In the genomic region with DNA sequence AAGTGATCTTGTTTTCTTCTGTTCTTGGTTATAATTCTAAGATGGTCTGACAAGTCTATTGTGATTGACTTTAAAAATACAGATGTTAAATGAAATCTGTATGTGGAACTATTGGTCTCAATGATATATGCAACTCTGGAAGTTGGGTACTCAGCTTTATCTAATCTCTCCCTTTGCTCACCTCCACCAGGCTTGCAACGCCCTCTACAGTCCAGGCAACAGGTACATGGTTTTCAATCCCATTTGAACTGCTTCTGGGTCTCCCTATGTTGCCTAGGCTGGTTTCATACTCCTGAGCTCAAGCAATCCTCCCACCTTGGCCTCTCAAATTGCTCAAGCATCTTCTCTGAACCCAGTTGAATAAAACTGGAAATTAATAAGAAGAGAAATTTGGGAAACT, we compare ENCODE assay signal across 1 cellular context.
TF ChIP-seq lines count a peak whose summit lies in the region.

No MANE protein-coding gene starts in this region.

TF ChIP-seq in GM12878, 131 proteins besides CTCF, POLR2A, EP300 and RAD21:
- 0 out of 3 replicates have a peak, but pooled peaks have one; percentile 48 for TF ChIP-seq POU2F2 (IDR thresholded peaks at IDR 0.05; ENCODE audit: borderline replicate concordance, low read depth, low read length)
- TF ChIP-seq ZNF207 (IDR thresholded peaks at IDR 0.05; ENCODE audit: borderline replicate concordance): no peak
- 0 out of 2 replicates have a peak, but pooled peaks have one; percentile 46 for TF ChIP-seq NBN (IDR thresholded peaks at IDR 0.05)
- TF ChIP-seq STAT3 (IDR thresholded peaks at IDR 0.05; ENCODE audit: low read depth, low read length): no peak
- no peak for TF ChIP-seq ZNF622 (IDR thresholded peaks at IDR 0.05)
- peak; percentile 86 for TF ChIP-seq SMC3 (IDR thresholded peaks at IDR 0.05; ENCODE audit: borderline replicate concordance, low read length)
- TF ChIP-seq RELB (IDR thresholded peaks at IDR 0.05; ENCODE audit: low read depth): 0 out of 2 replicates have a peak, but pooled peaks have one; percentile 13
- no peak for TF ChIP-seq SREBF1 (IDR thresholded peaks at IDR 0.05; ENCODE audit: low read length)
- TF ChIP-seq GABPA (IDR thresholded peaks at IDR 0.05; ENCODE audit: low read depth): 0 out of 2 replicates have a peak, but pooled peaks have one; percentile 33
- no peak for TF ChIP-seq CEBPB (IDR thresholded peaks at IDR 0.05; ENCODE audit: borderline replicate concordance in 1 of 2, low read depth in 2 of 2, low read length in 2 of 2)
- TF ChIP-seq, protein P1, sequence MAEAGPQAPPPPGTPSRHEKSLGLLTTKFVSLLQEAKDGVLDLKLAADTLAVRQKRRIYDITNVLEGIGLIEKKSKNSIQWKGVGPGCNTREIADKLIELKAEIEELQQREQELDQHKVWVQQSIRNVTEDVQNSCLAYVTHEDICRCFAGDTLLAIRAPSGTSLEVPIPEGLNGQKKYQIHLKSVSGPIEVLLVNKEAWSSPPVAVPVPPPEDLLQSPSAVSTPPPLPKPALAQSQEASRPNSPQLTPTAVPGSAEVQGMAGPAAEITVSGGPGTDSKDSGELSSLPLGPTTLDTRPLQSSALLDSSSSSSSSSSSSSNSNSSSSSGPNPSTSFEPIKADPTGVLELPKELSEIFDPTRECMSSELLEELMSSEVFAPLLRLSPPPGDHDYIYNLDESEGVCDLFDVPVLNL (IDR thresholded peaks at IDR 0.05; ENCODE audit: low read depth, low read length): no peak
- TF ChIP-seq IKZF2 (IDR thresholded peaks at IDR 0.05): no peak
- no peak for TF ChIP-seq SUPT20H (IDR thresholded peaks at IDR 0.05; ENCODE audit: borderline replicate concordance, control insufficient read depth, low read depth, low read length)
- TF ChIP-seq CBFB (IDR thresholded peaks at IDR 0.05; ENCODE audit: low read depth): no peak
- TF ChIP-seq NR2C1 (IDR thresholded peaks at IDR 0.05): peak; percentile 85
- no peak for TF ChIP-seq SP1 (IDR thresholded peaks at IDR 0.05; ENCODE audit: low read depth, low read length)
- TF ChIP-seq PBX3 (IDR thresholded peaks at IDR 0.05; ENCODE audit: insufficient replicate concordance, low read depth, low read length): no peak
- no peak for TF ChIP-seq LARP7 (IDR thresholded peaks at IDR 0.05)
- TF ChIP-seq IRF4 (IDR thresholded peaks at IDR 0.05; ENCODE audit: low read depth, low read length): 0 out of 2 replicates have a peak, but pooled peaks have one; percentile 46
- peak; percentile 53; the same call in 1 of the 2 replicates for TF ChIP-seq RFX5 (IDR thresholded peaks at IDR 0.05; ENCODE audit: low read depth, low read length)
- TF ChIP-seq, protein P2, sequence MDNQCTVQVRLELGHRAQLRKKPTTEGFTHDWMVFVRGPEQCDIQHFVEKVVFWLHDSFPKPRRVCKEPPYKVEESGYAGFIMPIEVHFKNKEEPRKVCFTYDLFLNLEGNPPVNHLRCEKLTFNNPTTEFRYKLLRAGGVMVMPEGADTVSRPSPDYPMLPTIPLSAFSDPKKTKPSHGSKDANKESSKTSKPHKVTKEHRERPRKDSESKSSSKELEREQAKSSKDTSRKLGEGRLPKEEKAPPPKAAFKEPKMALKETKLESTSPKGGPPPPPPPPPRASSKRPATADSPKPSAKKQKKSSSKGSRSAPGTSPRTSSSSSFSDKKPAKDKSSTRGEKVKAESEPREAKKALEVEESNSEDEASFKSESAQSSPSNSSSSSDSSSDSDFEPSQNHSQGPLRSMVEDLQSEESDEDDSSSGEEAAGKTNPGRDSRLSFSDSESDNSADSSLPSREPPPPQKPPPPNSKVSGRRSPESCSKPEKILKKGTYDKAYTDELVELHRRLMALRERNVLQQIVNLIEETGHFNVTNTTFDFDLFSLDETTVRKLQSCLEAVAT (IDR thresholded peaks at IDR 0.05): no peak
- peak; percentile 36; the same call in 1 of the 2 replicates for TF ChIP-seq SMARCA5 (IDR thresholded peaks at IDR 0.05)
- TF ChIP-seq, protein P3, sequence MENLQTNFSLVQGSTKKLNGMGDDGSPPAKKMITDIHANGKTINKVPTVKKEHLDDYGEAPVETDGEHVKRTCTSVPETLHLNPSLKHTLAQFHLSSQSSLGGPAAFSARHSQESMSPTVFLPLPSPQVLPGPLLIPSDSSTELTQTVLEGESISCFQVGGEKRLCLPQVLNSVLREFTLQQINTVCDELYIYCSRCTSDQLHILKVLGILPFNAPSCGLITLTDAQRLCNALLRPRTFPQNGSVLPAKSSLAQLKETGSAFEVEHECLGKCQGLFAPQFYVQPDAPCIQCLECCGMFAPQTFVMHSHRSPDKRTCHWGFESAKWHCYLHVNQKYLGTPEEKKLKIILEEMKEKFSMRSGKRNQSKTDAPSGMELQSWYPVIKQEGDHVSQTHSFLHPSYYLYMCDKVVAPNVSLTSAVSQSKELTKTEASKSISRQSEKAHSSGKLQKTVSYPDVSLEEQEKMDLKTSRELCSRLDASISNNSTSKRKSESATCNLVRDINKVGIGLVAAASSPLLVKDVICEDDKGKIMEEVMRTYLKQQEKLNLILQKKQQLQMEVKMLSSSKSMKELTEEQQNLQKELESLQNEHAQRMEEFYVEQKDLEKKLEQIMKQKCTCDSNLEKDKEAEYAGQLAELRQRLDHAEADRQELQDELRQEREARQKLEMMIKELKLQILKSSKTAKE (IDR thresholded peaks at IDR 0.05; ENCODE audit: low read depth, poor library complexity, severe bottlenecking): peak; percentile 20
- 0 out of 2 replicates have a peak, but pooled peaks have one; percentile 58 for TF ChIP-seq YY1 (IDR thresholded peaks at IDR 0.05; ENCODE audit: low read depth, low read length)
